ENCODE assay signal across 8 cellular contexts in the genomic region with DNA sequence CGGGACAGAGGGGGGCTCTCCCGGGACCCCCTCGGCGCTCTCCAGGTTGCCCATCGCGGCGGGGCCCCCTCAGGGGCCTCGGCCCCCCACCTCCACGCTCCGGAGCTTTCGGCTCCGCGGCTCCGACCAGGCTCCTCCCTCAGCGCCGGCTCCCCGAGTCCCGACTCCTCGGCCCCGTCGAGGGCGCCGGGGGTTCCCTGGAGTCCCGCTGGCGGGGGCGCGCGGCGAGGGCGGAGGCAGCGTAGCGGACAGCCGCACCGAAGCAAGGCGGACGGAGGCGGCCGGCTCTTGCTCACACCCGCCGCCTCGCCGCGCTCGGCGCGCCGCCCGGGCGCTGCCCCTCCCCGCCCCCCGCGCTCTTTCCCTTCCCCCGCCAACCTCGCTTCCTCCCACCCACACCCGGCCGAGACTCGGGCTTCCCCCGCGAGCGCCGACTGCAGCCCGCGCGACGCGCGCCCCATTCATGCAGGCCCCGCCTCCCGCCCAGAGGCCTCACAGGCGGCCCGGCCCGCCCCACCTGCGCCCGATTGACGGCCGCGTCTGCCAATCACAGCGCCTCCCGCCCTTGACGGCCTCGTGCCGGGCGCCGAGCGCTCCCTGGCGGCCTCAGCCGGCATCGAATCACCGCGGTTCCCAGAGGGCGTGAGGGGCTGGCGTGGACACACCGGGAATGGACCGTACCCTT. TPM values are rescaled to one million over a fixed set of nuclear protein-coding genes. Genes with fewer than 3 reads are reported as not detected.
DNase-seq lines count a peak whose midpoint lies in the region; ATAC-seq and TF ChIP-seq lines count a peak whose summit lies in the region.

Gene FMNL3 (minus strand): TSS at position 279 of the 685 bp plus-strand sequence. CDS start 225 bp downstream, at position 54.

- ATAC-seq in GM19395 (IDR thresholded peaks at IDR 0.05; ENCODE audit: unreplicated experiment) (peak; percentile 77), HG03558 (IDR thresholded peaks at IDR 0.05; ENCODE audit: extremely low read depth, unreplicated experiment) (peak; percentile 45), right lobe of liver (peak; percentile 99 to 100 (median 100))

- DNase-seq in CD1c-positive myeloid dendritic cell (ENCODE audit: extremely low spot score) (peak; percentile 99), NCI-H748 (lab: John Stamatoyannopoulos, UW; ENCODE audit: unreplicated experiment) (peak; percentile 95), dermis blood vessel endothelial cell (peak; percentile 98), right lobe of liver (peak; percentile 98 to 99 (median 98))
- DNase-seq in activated CD4-positive, alpha-beta T cell treated with anti-CD3 and anti-CD28 coated beads, Interleukin-2, amount 50 U/mL, for 4 hours, result peak; percentile 98
- DNase-seq in stimulated activated CD4-positive, alpha-beta T cell treated with anti-CD3 and anti-CD28 coated beads, Interleukin-4, amount 100 ng/mL, for 4 hours, result peak; percentile 99 to 100

- no peaks in the 10 kb centered on the region for H3K9me3 ChIP-seq in right lobe of liver

- peak within 1 kb of the TSS; percentile 52 to 68 (median 63) for H3K4me3 ChIP-seq in right lobe of liver

- no peaks in the 10 kb centered on the region for H3K27me3 ChIP-seq in right lobe of liver

- 2% methylated on average over 58 of the region's 94 CpGs for WGBS in right lobe of liver (ENCODE audit: insufficient coverage, low coverage, low lambda C conversion rate, missing lambda C conversion rate)

- no peaks in the 10 kb centered on the region for H3K4me1 ChIP-seq in right lobe of liver

- no peaks in the 10 kb centered on the region for H3K36me3 ChIP-seq in right lobe of liver

- peak within 1 kb of the TSS; percentile 60 to 88 (median 72) for H3K27ac ChIP-seq in right lobe of liver

- no peak for TF ChIP-seq POLR2A in right lobe of liver (IDR thresholded peaks at IDR 0.05)

- peak; percentile 91 to 98 (median 94) for TF ChIP-seq CTCF in right lobe of liver (IDR thresholded peaks at IDR 0.05)

- intact Hi-C loops in right lobe of liver (cut with DNase I), result loop anchor here (5.0 kb wide), 1 partner anchor 65 kb away; no protein-coding TSS in a partner anchor

RNA-seq across cellular contexts. Expression of gene FMNL3, which starts in this region (rescaled TPM):
- 101 and 121 TPM in 2 replicates for total RNA-seq in dermis blood vessel endothelial cell
- 1 to 10 TPM; 2.1 to 4.9 (median 2.9) TPM for total RNA-seq in right lobe of liver

Comparison
In these comparisons a context has a peak if more than half of its experiments do, and no peak if none do; other contexts are left out.
1. Peak in every context shown above with its lines: DNase-seq, ATAC-seq, H3K4me3 ChIP-seq and H3K27ac ChIP-seq.
2. RNA of gene FMNL3 (total RNA-seq): 101 to 121 TPM in dermis blood vessel endothelial cell; 2.1 to 4.9 TPM in right lobe of liver; every median in the first group is over 10 times any median in the second.
3. ATAC-seq: peak in every context shown above with its lines; median percentile 100 in right lobe of liver; 77 in GM19395; 45 in HG03558.